ENCODE assay signal across 33 cellular contexts in genomic region chr6:127732927-127733326, GRCh38.
"Had no signal": no experiment of that assay in that cellular context is flagged by ENCODE, and none has a peak within 500 bp of the region (broad histone marks: within the 10 kb centered on the region; RNA-seq: fewer than 3 reads in every experiment).

No MANE protein-coding gene starts in this region.

- H3K27ac Mint-ChIP-seq: activated B cell treated with CpG ODN at 0.5 μM for 24 hours; activated CD8-positive, alpha-beta memory T cell treated with anti-CD3 and anti-CD28 coated beads, Interleukin-2, amount 10 ng/mL, durations not matched to agents 7 days and 5 days; activated CD8-positive, alpha-beta T cell treated with anti-CD3 and anti-CD28 coated beads, Interleukin-2, amount 10 ng/mL, durations not matched to agents 7 days and 5 days; activated naive CD8-positive, alpha-beta T cell treated with anti-CD3 and anti-CD28 coated beads, Interleukin-2, amount 10 ng/mL, durations not matched to agents 7 days and 5 days; activated T-helper 17 cell treated with anti-CD3 and anti-CD28 coated beads, Interleukin-2, amount 50 U/mL, for 72 hours; effector memory CD8-positive, alpha-beta T cell; T-helper 2 cell treated with Interferon-gamma antibody and Interleukin-4, amounts not matched to agents 5 μg/mL and 100 μg/mL, for 36 hours had no signal

- H3K4me3 ChIP-seq: esophagus muscularis mucosa, gastrocnemius medialis, heart left ventricle had no signal

- H3K9me3 Mint-ChIP-seq: activated B cell treated with CpG ODN at 0.5 μM for 24 hours; activated naive CD8-positive, alpha-beta T cell treated with anti-CD3 and anti-CD28 coated beads, Interleukin-2, amount 10 ng/mL, durations not matched to agents 7 days and 5 days; activated T-cell treated with anti-CD3 and anti-CD28 coated beads, Interleukin-2, amount 50 U/mL, for 4 hours; activated T-helper 17 cell treated with anti-CD3 and anti-CD28 coated beads, Interleukin-2, amount 50 U/mL, for 72 hours; effector memory CD8-positive, alpha-beta T cell; T-helper 2 cell treated with Interferon-gamma antibody and Interleukin-4, amounts not matched to agents 5 μg/mL and 100 μg/mL, for 36 hours had no signal

- H3K27me3 ChIP-seq: brain microvascular endothelial cell, esophagus muscularis mucosa, gastrocnemius medialis had no signal

- ATAC-seq: activated CD4-positive, CD25-positive, alpha-beta regulatory T cell treated with anti-CD3 and anti-CD28 coated beads, Interleukin-2, amount 50 U/mL, for 24 hours; activated CD8-positive, alpha-beta memory T cell treated with anti-CD3 and anti-CD28 coated beads, Interleukin-2, amount 10 ng/mL, durations not matched to agents 7 days and 5 days; activated CD8-positive, alpha-beta T cell treated with anti-CD3 and anti-CD28 coated beads, Interleukin-2, amount 10 ng/mL, durations not matched to agents 7 days and 5 days; activated T-cell treated with anti-CD3 and anti-CD28 coated beads, Interleukin-2, amount 50 U/mL, for 4 hours; activated T-helper 17 cell treated with anti-CD3 and anti-CD28 coated beads, Interleukin-2, amount 50 U/mL, for 72 hours; effector memory CD8-positive, alpha-beta T cell; foreskin keratinocyte; gastrocnemius medialis; heart left ventricle; T-helper 17 cell had no signal

- H3K36me3 ChIP-seq: brain microvascular endothelial cell, esophagus muscularis mucosa, gastrocnemius medialis, heart left ventricle, WERI-Rb-1 had no signal

- H3K9me3 ChIP-seq: esophagus muscularis mucosa, gastrocnemius medialis, heart left ventricle had no signal

- H3K27me3 Mint-ChIP-seq: activated B cell treated with CpG ODN at 0.5 μM for 24 hours; activated CD8-positive, alpha-beta memory T cell treated with anti-CD3 and anti-CD28 coated beads, Interleukin-2, amount 10 ng/mL, durations not matched to agents 7 days and 5 days; activated naive CD8-positive, alpha-beta T cell treated with anti-CD3 and anti-CD28 coated beads, Interleukin-2, amount 10 ng/mL, durations not matched to agents 7 days and 5 days; activated T-helper 17 cell treated with anti-CD3 and anti-CD28 coated beads, Interleukin-2, amount 50 U/mL, for 72 hours; effector memory CD8-positive, alpha-beta T cell; T-helper 17 cell had no signal

- DNase-seq: activated B cell treated with CpG ODN at 0.5 μM for 24 hours; activated CD4-positive, alpha-beta T cell treated with anti-CD3 and anti-CD28 coated beads for 48 hours; activated CD4-positive, alpha-beta T cell treated with anti-CD3 and anti-CD28 coated beads, Interleukin-2, amount 50 U/mL, for 1 hour; activated CD4-positive, alpha-beta T cell treated with anti-CD3 and anti-CD28 coated beads, Interleukin-2, amount 50 U/mL, for 48 hours; activated CD8-positive, alpha-beta memory T cell treated with anti-CD3 and anti-CD28 coated beads, Interleukin-2, amount 10 ng/mL, durations not matched to agents 7 days and 5 days; activated CD8-positive, alpha-beta memory T cell treated with anti-CD3 and anti-CD28 coated beads, Interleukin-2, amount 50 U/mL, for 4 hours; activated CD8-positive, alpha-beta T cell treated with anti-CD3 and anti-CD28 coated beads, Interleukin-2, amount 10 ng/mL, durations not matched to agents 7 days and 5 days; activated effector memory CD4-positive, alpha-beta T cell treated with Interleukin-2 at 50 U/mL for 16 hours; activated gamma-delta T cell treated with Interleukin-2 at 50 U/mL for 16 hours; activated naive CD4-positive, alpha-beta T cell treated with anti-CD3 and anti-CD28 coated beads, Interleukin-2, amount 50 U/mL, for 16 hours; activated naive CD4-positive, alpha-beta T cell treated with Interleukin-2 at 50 U/mL for 16 hours; activated naive CD8-positive, alpha-beta T cell treated with anti-CD3 and anti-CD28 coated beads, Interleukin-2, amount 10 ng/mL, durations not matched to agents 7 days and 5 days; activated T-cell treated with anti-CD3 and anti-CD28 coated beads, Interleukin-2, amount 50 U/mL, for 4 hours; amniotic stem cell; anterior cingulate cortex; brain microvascular endothelial cell; cortex of kidney; dermis blood vessel endothelial cell; effector CD4-positive, alpha-beta T cell; effector memory CD8-positive, alpha-beta T cell; erythroblast; foreskin keratinocyte; gastrocnemius medialis; glutamatergic neuron; heart left ventricle; T-helper 1 cell; T-helper 17 cell; T1000; WERI-Rb-1 had no signal

- H3K4me1 ChIP-seq: esophagus muscularis mucosa, gastrocnemius medialis had no signal

- H3K4me3 Mint-ChIP-seq: activated B cell treated with CpG ODN at 0.5 μM for 24 hours; activated CD8-positive, alpha-beta memory T cell treated with anti-CD3 and anti-CD28 coated beads, Interleukin-2, amount 10 ng/mL, durations not matched to agents 7 days and 5 days; activated CD8-positive, alpha-beta T cell treated with anti-CD3 and anti-CD28 coated beads, Interleukin-2, amount 10 ng/mL, durations not matched to agents 7 days and 5 days; activated naive CD8-positive, alpha-beta T cell treated with anti-CD3 and anti-CD28 coated beads, Interleukin-2, amount 10 ng/mL, durations not matched to agents 7 days and 5 days; activated T-cell treated with anti-CD3 and anti-CD28 coated beads, Interleukin-2, amount 50 U/mL, for 4 hours; activated T-helper 17 cell treated with anti-CD3 and anti-CD28 coated beads, Interleukin-2, amount 50 U/mL, for 72 hours; effector memory CD8-positive, alpha-beta T cell; T-helper 17 cell; T-helper 2 cell treated with Interferon-gamma antibody and Interleukin-4, amounts not matched to agents 5 μg/mL and 100 μg/mL, for 36 hours had no signal

- H3K27ac ChIP-seq: brain microvascular endothelial cell, esophagus muscularis mucosa, foreskin keratinocyte, gastrocnemius medialis, heart left ventricle, WERI-Rb-1 had no signal
